Comparison of ENCODE assay signal across 24 cellular contexts in genomic region chr3:159877924-159878323, GRCh38. TPM values are rescaled to one million over a fixed set of nuclear protein-coding genes. Genes with fewer than 3 reads are reported as not detected.
DNase-seq lines count a peak whose midpoint lies in the region; ATAC-seq, FAIRE-seq and TF ChIP-seq lines count a peak whose summit lies in the region.
"Had no signal": no experiment of that assay in that cellular context is flagged by ENCODE, and none has a peak within 500 bp of the region (broad histone marks: within the 10 kb centered on the region; RNA-seq: fewer than 3 reads in every experiment).

No MANE protein-coding gene starts in this region.

- H3K36me3 Mint-ChIP-seq in neural crest cell (ENCODE audit: low read depth) = peaks cover 8% of the 10 kb centered on the region
- H3K36me3 Mint-ChIP-seq: activated CD4-positive, alpha-beta memory T cell treated with anti-CD3 and anti-CD28 coated beads for 36 hours; activated naive CD4-positive, alpha-beta T cell treated with anti-CD3 and anti-CD28 coated beads, Interleukin-2, amount 10 ng/mL, durations not matched to agents 7 days and 5 days; CD4-positive, CD25-positive, alpha-beta regulatory T cell had no signal

- H3K4me3 ChIP-seq in MG63 = no peak overlapping the region
- no peak overlapping the region for H3K4me3 ChIP-seq in bronchial epithelial cell (ENCODE audit: low read depth, low read length)
- H3K4me3 ChIP-seq in aorta (ENCODE audit: low read length in 2 of 2) = no peak overlapping the region
- H3K4me3 ChIP-seq: ascending aorta, colonic mucosa, neural progenitor cell had no signal

- intact Hi-C loops in aorta (cut with DNase I) = no loop called here

- H3K9me3 ChIP-seq in MG63 (no peaks in the 10 kb centered on the region), aorta (ENCODE audit: control insufficient read depth, low read length) (no peaks in the 10 kb centered on the region)
- H3K9me3 ChIP-seq: ascending aorta, colonic mucosa had no signal

- H3K4me3 Mint-ChIP-seq in neural crest cell = no peak overlapping the region
- H3K4me3 Mint-ChIP-seq: activated CD4-positive, alpha-beta memory T cell treated with anti-CD3 and anti-CD28 coated beads for 36 hours; activated naive CD4-positive, alpha-beta T cell treated with anti-CD3 and anti-CD28 coated beads, Interleukin-2, amount 10 ng/mL, durations not matched to agents 7 days and 5 days; activated T-cell treated with anti-CD3 and anti-CD28 coated beads, Interleukin-2, amount 50 U/mL, for 24 hours; CD4-positive, CD25-positive, alpha-beta regulatory T cell; neural progenitor cell had no signal

- TF ChIP-seq CTCF in bronchial epithelial cell (IDR thresholded peaks at IDR 0.05; ENCODE audit: insufficient read depth, low read length, severe bottlenecking) (no peak), neural crest cell (conservative IDR thresholded peaks at IDR 0.05) (no peak)

- 71 to 77% methylated on average over 5 of the region's 5 CpGs for WGBS in aorta, 2 donors

- no peaks in the 10 kb centered on the region for H3K27me3 ChIP-seq in MG63
- no peaks in the 10 kb centered on the region for H3K27me3 ChIP-seq in bronchial epithelial cell (ENCODE audit: control insufficient read depth, insufficient read depth, low read length)
- no peaks in the 10 kb centered on the region for H3K27me3 ChIP-seq in aorta (ENCODE audit: control insufficient read depth in 1 of 2, insufficient read depth in 2 of 2, low read length in 1 of 2)
- H3K27me3 ChIP-seq: ascending aorta, colonic mucosa, neural progenitor cell had no signal

- no peaks in the 10 kb centered on the region for H3K27me3 Mint-ChIP-seq in neural crest cell (ENCODE audit: low read depth)

- H3K27ac ChIP-seq in aorta (ENCODE audit: low read depth in 1 of 2, low read length in 2 of 2) = no peak overlapping the region
- H3K27ac ChIP-seq: ascending aorta, colonic mucosa, neural progenitor cell, VCaP had no signal

- FAIRE-seq in bronchial epithelial cell (lab: Jason Lieb, UNC) = no peak
- FAIRE-seq: endometrium, frontal cortex had no signal

- H3K4me1 Mint-ChIP-seq in neural crest cell = peaks cover 30% of the 10 kb centered on the region
- H3K4me1 Mint-ChIP-seq: activated naive CD4-positive, alpha-beta T cell treated with anti-CD3 and anti-CD28 coated beads, Interleukin-2, amount 10 ng/mL, durations not matched to agents 7 days and 5 days; CD4-positive, CD25-positive, alpha-beta regulatory T cell had no signal

- no peaks in the 10 kb centered on the region for H3K9me3 Mint-ChIP-seq in neural crest cell
- H3K9me3 Mint-ChIP-seq: activated CD4-positive, alpha-beta memory T cell treated with anti-CD3 and anti-CD28 coated beads for 36 hours; activated naive CD4-positive, alpha-beta T cell treated with anti-CD3 and anti-CD28 coated beads, Interleukin-2, amount 10 ng/mL, durations not matched to agents 7 days and 5 days; activated T-cell treated with anti-CD3 and anti-CD28 coated beads, Interleukin-2, amount 50 U/mL, for 24 hours; CD4-positive, CD25-positive, alpha-beta regulatory T cell; neural progenitor cell had no signal

- peaks cover 6 to 11% of the 10 kb centered on the region in 2 donors for H3K4me1 ChIP-seq in aorta (ENCODE audit: control insufficient read depth in 1 of 2, insufficient read depth in 2 of 2, low read length in 2 of 2)
- H3K4me1 ChIP-seq: colonic mucosa had no signal

- peak; percentile 47 for DNase-seq in EL
- peak; percentile 48 for DNase-seq in MG63
- peak; percentile 68 for DNase-seq in bronchial epithelial cell (ENCODE audit: low read depth)
- no peak for DNase-seq in neural crest cell (ENCODE audit: low read depth, low spot score)
- no peak for DNase-seq in HUDEP-2 (lab: John Stamatoyannopoulos, UW; ENCODE audit: unreplicated experiment in 76 of 76)
- no peak for DNase-seq in NCI-H446 treated with DMSO at 0.1 percent for 48 hours (lab: John Stamatoyannopoulos, UW)
- DNase-seq in aorta = no peak
- DNase-seq: activated CD4-positive, alpha-beta memory T cell treated with anti-CD3 and anti-CD28 coated beads for 36 hours; activated naive CD4-positive, alpha-beta T cell treated with anti-CD3 and anti-CD28 coated beads, Interleukin-2, amount 10 ng/mL, durations not matched to agents 7 days and 5 days; activated T-cell treated with anti-CD3 and anti-CD28 coated beads, Interleukin-2, amount 50 U/mL, for 24 hours; CD4-positive, CD25-positive, alpha-beta regulatory T cell; colonic mucosa; DMS53; NCI-H1105; NCI-H69; Right ventricle myocardium superior; T-helper 1 cell had no signal

- no peak for ATAC-seq in HG03571 (IDR thresholded peaks at IDR 0.05; ENCODE audit: unreplicated experiment)
- ATAC-seq in aorta (ENCODE audit: low FRiP score) = no peak
- ATAC-seq: left lobe of liver had no signal

- H3K36me3 ChIP-seq in MG63 (no peaks in the 10 kb centered on the region), bronchial epithelial cell (ENCODE audit: control insufficient read depth, insufficient read depth, low read length) (no peaks in the 10 kb centered on the region), aorta (ENCODE audit: control insufficient read depth in 1 of 2, insufficient read depth in 2 of 2, low read length in 1 of 2) (no peaks in the 10 kb centered on the region)
- H3K36me3 ChIP-seq: colonic mucosa, neural progenitor cell had no signal

- H3K27ac Mint-ChIP-seq in neural crest cell (ENCODE audit: unreplicated experiment) = peak overlapping the region; percentile 88
- H3K27ac Mint-ChIP-seq: activated CD4-positive, alpha-beta memory T cell treated with anti-CD3 and anti-CD28 coated beads for 36 hours; activated naive CD4-positive, alpha-beta T cell treated with anti-CD3 and anti-CD28 coated beads, Interleukin-2, amount 10 ng/mL, durations not matched to agents 7 days and 5 days; activated T-cell treated with anti-CD3 and anti-CD28 coated beads, Interleukin-2, amount 50 U/mL, for 24 hours; CD4-positive, CD25-positive, alpha-beta regulatory T cell; neural progenitor cell had no signal

RNA-seq across cellular contexts. Expression of gene SCHIP1, which starts 38.3 kb away (rescaled TPM):
- total RNA-seq in MG63 (2014; rRNA removed; shearing (Covaris generic); ENCODE audit: low replicate concordance) = 0.43 and 3.7 TPM in 2 replicates
- total RNA-seq in bronchial epithelial cell (0.64 and 1.3 TPM in 2 replicates), neural crest cell (30.3 and 31.6 TPM in 2 replicates), aorta (10 to 100 TPM; 18.0 to 32.7 TPM)
- 1 to 10 TPM; 2.8 to 9.0 TPM for polyA plus RNA-seq in aorta
- total RNA-seq: CD4-positive, CD25-positive, alpha-beta regulatory T cell had no signal
- polyA plus RNA-seq: CD4-positive, CD25-positive, alpha-beta regulatory T cell had no signal

Comparison
In these comparisons a context has a peak if more than half of its experiments do, and no peak if none do; other contexts are left out.
1. DNase-seq: peak in EL (single experiment), MG63 (single experiment) and bronchial epithelial cell (single experiment); none in neural crest cell (single experiment), HUDEP-2 (0 of 76), NCI-H446 treated with DMSO at 0.1 percent for 48 hours (single experiment) and aorta (0 of 2).